1 cellular context compared by ENCODE assay signal in genomic region chr6:167113935-167114910, GRCh38.
A peak's percentile ranks its signal among the peaks of the same experiment; 100 is the strongest.
TF ChIP-seq lines count a peak whose summit lies in the region.

No MANE protein-coding gene starts in this region.

TF ChIP-seq in GM12878, 131 proteins besides CTCF, POLR2A, EP300 and RAD21 (continues in another document):
- peak; percentile 99 for TF ChIP-seq PAX5 (IDR thresholded peaks at IDR 0.05; ENCODE audit: borderline replicate concordance, low read depth, low read length)
- peak; percentile 70 for TF ChIP-seq MLLT1 (IDR thresholded peaks at IDR 0.05)
- TF ChIP-seq EZH2 (IDR thresholded peaks at IDR 0.05; ENCODE audit: borderline replicate concordance, control insufficient read depth, low read depth, low read length) = no peak
- no peak for TF ChIP-seq BMI1 (IDR thresholded peaks at IDR 0.05; ENCODE audit: borderline replicate concordance)
- no peak for TF ChIP-seq HCFC1 (IDR thresholded peaks at IDR 0.05; ENCODE audit: low read length)
- TF ChIP-seq, protein P1, sequence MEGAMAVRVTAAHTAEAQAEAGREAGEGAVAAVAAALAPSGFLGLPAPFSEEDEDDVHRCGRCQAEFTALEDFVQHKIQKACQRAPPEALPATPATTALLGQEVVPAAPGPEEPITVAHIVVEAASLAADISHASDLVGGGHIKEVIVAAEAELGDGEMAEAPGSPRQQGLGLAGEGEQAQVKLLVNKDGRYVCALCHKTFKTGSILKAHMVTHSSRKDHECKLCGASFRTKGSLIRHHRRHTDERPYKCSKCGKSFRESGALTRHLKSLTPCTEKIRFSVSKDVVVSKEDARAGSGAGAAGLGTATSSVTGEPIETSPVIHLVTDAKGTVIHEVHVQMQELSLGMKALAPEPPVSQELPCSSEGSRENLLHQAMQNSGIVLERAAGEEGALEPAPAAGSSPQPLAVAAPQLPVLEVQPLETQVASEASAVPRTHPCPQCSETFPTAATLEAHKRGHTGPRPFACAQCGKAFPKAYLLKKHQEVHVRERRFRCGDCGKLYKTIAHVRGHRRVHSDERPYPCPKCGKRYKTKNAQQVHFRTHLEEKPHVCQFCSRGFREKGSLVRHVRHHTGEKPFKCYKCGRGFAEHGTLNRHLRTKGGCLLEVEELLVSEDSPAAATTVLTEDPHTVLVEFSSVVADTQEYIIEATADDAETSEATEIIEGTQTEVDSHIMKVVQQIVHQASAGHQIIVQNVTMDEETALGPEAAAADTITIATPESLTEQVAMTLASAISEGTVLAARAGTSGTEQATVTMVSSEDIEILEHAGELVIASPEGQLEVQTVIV (IDR thresholded peaks at IDR 0.05; ENCODE audit: borderline replicate concordance, partially characterized antibody) = no peak
- no peak for TF ChIP-seq CEBPB (IDR thresholded peaks at IDR 0.05; ENCODE audit: borderline replicate concordance in 1 of 2, low read depth in 2 of 2, low read length in 2 of 2)
- TF ChIP-seq SMAD5 (IDR thresholded peaks at IDR 0.05; ENCODE audit: low read depth) = no peak
- 0 out of 2 replicates have a peak, but pooled peaks have one; percentile 58 for TF ChIP-seq ATF2 (IDR thresholded peaks at IDR 0.05; ENCODE audit: low read length)
- no peak for TF ChIP-seq SIN3A (IDR thresholded peaks at IDR 0.05; ENCODE audit: low read depth, low read length)
- TF ChIP-seq NKRF (conservative IDR thresholded peaks at IDR 0.05) = no peak
- TF ChIP-seq CHD4 (IDR thresholded peaks at IDR 0.05) = no peak
- TF ChIP-seq ZBTB40 (IDR thresholded peaks at IDR 0.05; ENCODE audit: borderline replicate concordance) = peak; percentile 35; the same call in 1 of the 2 replicates
- TF ChIP-seq MXI1 (IDR thresholded peaks at IDR 0.05; ENCODE audit: low read depth, low read length) = peak; percentile 81
- TF ChIP-seq NFXL1 (IDR thresholded peaks at IDR 0.05; ENCODE audit: borderline replicate concordance) = no peak; the same call in 1 of the 2 replicates
- peak; percentile 99 for TF ChIP-seq RAD51 (IDR thresholded peaks at IDR 0.05)
- 0 out of 2 replicates have a peak, but pooled peaks have one; percentile 16 for TF ChIP-seq WRNIP1 (IDR thresholded peaks at IDR 0.05; ENCODE audit: borderline replicate concordance, low read depth, low read length)
- no peak for TF ChIP-seq GABPA (IDR thresholded peaks at IDR 0.05; ENCODE audit: low read depth)
- peak; percentile 92 to 96 for TF ChIP-seq BHLHE40 (IDR thresholded peaks at IDR 0.05; ENCODE audit: borderline replicate concordance in 1 of 2, low read depth in 2 of 2, low read length in 1 of 2)
- peak; percentile 78; the same call in 1 of the 2 replicates for TF ChIP-seq RELB (IDR thresholded peaks at IDR 0.05; ENCODE audit: low read depth)
- no peak for TF ChIP-seq TCF3 (IDR thresholded peaks at IDR 0.05; ENCODE audit: borderline replicate concordance, insufficient read depth, low read depth, low read length)
- no peak for TF ChIP-seq ASH2L (IDR thresholded peaks at IDR 0.05; ENCODE audit: borderline replicate concordance, low read depth)
- no peak for TF ChIP-seq YY1 (IDR thresholded peaks at IDR 0.05; ENCODE audit: low read depth, low read length)
- TF ChIP-seq NFIC (IDR thresholded peaks at IDR 0.05; ENCODE audit: low read depth, low read length) = peak; percentile 38; the same call in 1 of the 2 replicates
- TF ChIP-seq PKNOX1 (IDR thresholded peaks at IDR 0.05) = peak; percentile 90
- peak; percentile 64; the same call in 1 of the 2 replicates for TF ChIP-seq CHD2 (IDR thresholded peaks at IDR 0.05; ENCODE audit: borderline replicate concordance, low read depth, low read length)
- peak; percentile 97 for TF ChIP-seq CREB1 (IDR thresholded peaks at IDR 0.05; ENCODE audit: low read depth)
- TF ChIP-seq HDGF (IDR thresholded peaks at IDR 0.05) = peak; percentile 88
- TF ChIP-seq SP1 (IDR thresholded peaks at IDR 0.05; ENCODE audit: low read depth, low read length) = peak; percentile 55
- TF ChIP-seq, protein P2, sequence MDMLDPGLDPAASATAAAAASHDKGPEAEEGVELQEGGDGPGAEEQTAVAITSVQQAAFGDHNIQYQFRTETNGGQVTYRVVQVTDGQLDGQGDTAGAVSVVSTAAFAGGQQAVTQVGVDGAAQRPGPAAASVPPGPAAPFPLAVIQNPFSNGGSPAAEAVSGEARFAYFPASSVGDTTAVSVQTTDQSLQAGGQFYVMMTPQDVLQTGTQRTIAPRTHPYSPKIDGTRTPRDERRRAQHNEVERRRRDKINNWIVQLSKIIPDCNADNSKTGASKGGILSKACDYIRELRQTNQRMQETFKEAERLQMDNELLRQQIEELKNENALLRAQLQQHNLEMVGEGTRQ (IDR thresholded peaks at IDR 0.05; ENCODE audit: borderline replicate concordance, low read depth, low read length) = peak; percentile 62; the same call in 1 of the 2 replicates
- TF ChIP-seq RFX5 (IDR thresholded peaks at IDR 0.05; ENCODE audit: low read depth, low read length) = 0 out of 2 replicates have a peak, but pooled peaks have one; percentile 41
- peak; percentile 32 for TF ChIP-seq EED (IDR thresholded peaks at IDR 0.05; ENCODE audit: low read depth)
- TF ChIP-seq ZNF207 (IDR thresholded peaks at IDR 0.05; ENCODE audit: borderline replicate concordance) = no peak
- no peak for TF ChIP-seq IRF5 (IDR thresholded peaks at IDR 0.05; ENCODE audit: borderline replicate concordance)
- TF ChIP-seq BRCA1 (IDR thresholded peaks at IDR 0.05; ENCODE audit: low read depth, low read length) = no peak
- TF ChIP-seq BACH1 (IDR thresholded peaks at IDR 0.05; ENCODE audit: borderline replicate concordance) = no peak; the same call in 1 of the 2 replicates
- TF ChIP-seq TCF12 (IDR thresholded peaks at IDR 0.05; ENCODE audit: low read depth, low read length) = peak; percentile 78
- TF ChIP-seq, protein P3, sequence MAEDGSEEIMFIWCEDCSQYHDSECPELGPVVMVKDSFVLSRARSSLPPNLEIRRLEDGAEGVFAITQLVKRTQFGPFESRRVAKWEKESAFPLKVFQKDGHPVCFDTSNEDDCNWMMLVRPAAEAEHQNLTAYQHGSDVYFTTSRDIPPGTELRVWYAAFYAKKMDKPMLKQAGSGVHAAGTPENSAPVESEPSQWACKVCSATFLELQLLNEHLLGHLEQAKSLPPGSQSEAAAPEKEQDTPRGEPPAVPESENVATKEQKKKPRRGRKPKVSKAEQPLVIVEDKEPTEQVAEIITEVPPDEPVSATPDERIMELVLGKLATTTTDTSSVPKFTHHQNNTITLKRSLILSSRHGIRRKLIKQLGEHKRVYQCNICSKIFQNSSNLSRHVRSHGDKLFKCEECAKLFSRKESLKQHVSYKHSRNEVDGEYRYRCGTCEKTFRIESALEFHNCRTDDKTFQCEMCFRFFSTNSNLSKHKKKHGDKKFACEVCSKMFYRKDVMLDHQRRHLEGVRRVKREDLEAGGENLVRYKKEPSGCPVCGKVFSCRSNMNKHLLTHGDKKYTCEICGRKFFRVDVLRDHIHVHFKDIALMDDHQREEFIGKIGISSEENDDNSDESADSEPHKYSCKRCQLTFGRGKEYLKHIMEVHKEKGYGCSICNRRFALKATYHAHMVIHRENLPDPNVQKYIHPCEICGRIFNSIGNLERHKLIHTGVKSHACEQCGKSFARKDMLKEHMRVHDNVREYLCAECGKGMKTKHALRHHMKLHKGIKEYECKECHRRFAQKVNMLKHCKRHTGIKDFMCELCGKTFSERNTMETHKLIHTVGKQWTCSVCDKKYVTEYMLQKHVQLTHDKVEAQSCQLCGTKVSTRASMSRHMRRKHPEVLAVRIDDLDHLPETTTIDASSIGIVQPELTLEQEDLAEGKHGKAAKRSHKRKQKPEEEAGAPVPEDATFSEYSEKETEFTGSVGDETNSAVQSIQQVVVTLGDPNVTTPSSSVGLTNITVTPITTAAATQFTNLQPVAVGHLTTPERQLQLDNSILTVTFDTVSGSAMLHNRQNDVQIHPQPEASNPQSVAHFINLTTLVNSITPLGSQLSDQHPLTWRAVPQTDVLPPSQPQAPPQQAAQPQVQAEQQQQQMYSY (CRISPR knock-in tag; IDR thresholded peaks at IDR 0.05) = peak; percentile 68; the same call in 1 of the 2 replicates
